Comparison of ENCODE assay signal across 10 cellular contexts in genomic region chr19:47777245-47778088, GRCh38. TPM values are rescaled to one million over a fixed set of nuclear protein-coding genes. Genes with fewer than 3 reads are reported as not detected.
A peak's percentile ranks its signal among the peaks of the same experiment; 100 is the strongest.
DNase-seq lines count a peak whose midpoint lies in the region; ATAC-seq, FAIRE-seq and TF ChIP-seq lines count a peak whose summit lies in the region.
"Not testable (repeated sequence)": the region's sequence is repeated elsewhere in the genome, so short reads cannot be mapped to it uniquely, and the experiment has no call there.
"Had no signal": no experiment of that assay in that cellular context is flagged by ENCODE, and none has a peak within 500 bp of the region (broad histone marks: within the 10 kb centered on the region; RNA-seq: fewer than 3 reads in every experiment).

No MANE protein-coding gene starts in this region.

- H3K9me2 ChIP-seq in GM23338 (ENCODE audit: insufficient read depth); OCI-LY1 (ENCODE audit: low read depth, low read length): not testable (repeated sequence)

- H3K4me1 ChIP-seq in A549 (peaks cover 16% of the 10 kb centered on the region), OCI-LY1 (ENCODE audit: insufficient read depth, low read length, severe bottlenecking) (peaks cover 12% of the 10 kb centered on the region), right atrium auricular region (peaks cover 0 to 41% of the 10 kb centered on the region in 2 donors), muscle layer of colon (ENCODE audit: insufficient read depth, low read length) (peaks cover 24% of the 10 kb centered on the region)
- H3K4me1 ChIP-seq in GM23338 (ENCODE audit: insufficient read depth), result not testable (repeated sequence)

- not testable (repeated sequence) for TF ChIP-seq CTCF in A549 (IDR thresholded peaks at IDR 0.05); GM23338 (conservative IDR thresholded peaks at IDR 0.05; ENCODE audit: low read depth in 2 of 2); OCI-LY1 (IDR thresholded peaks at IDR 0.05; ENCODE audit: low read length); right atrium auricular region (IDR thresholded peaks at IDR 0.05)

- not testable (repeated sequence) for H2AFZ ChIP-seq in GM23338; OCI-LY1 (ENCODE audit: low read length)

- peak overlapping the region; percentile 82; the same call in 1 of the 2 replicates for H3K9ac ChIP-seq in OCI-LY1 (ENCODE audit: low read length)
- H3K9ac ChIP-seq in muscle layer of colon (ENCODE audit: low read length), result not testable (repeated sequence)

- H3K4me1 Mint-ChIP-seq in GM23338, result peaks cover 20% of the 10 kb centered on the region
- H3K4me1 Mint-ChIP-seq in activated T-cell treated with anti-CD3 and anti-CD28 coated beads, Interleukin-2, amount 50 U/mL, for 4 hours (ENCODE audit: low read depth), result peaks cover 32% of the 10 kb centered on the region

- H4K20me1 ChIP-seq in GM23338 (replicated peaks; ENCODE audit: insufficient read depth), result peaks cover 10% of the 10 kb centered on the region
- H4K20me1 ChIP-seq in OCI-LY1 (ENCODE audit: insufficient read depth, low read length), result not testable (repeated sequence)

- POLR2A ChIA-PET in A549 (lab: Yijun Ruan, JAX), result interaction anchor here (0.6 to 0.7 kb wide), 2 partner anchors 13 to 32 kb away, joined by 3 read pairs; partner anchors contain the start of gene NOP53

- H3K4me3 ChIP-seq in A549 (peak overlapping the region; percentile 79), GM23338 (peak overlapping the region; percentile 98), OCI-LY1 (ENCODE audit: low read depth, low read length, poor library complexity, severe bottlenecking) (peak overlapping the region; percentile 83), right atrium auricular region (peak overlapping the region; percentile 92 to 96), muscle layer of colon (ENCODE audit: low read depth in 1 of 2, low read length in 2 of 2) (peak overlapping the region; percentile 93 to 94), skin epidermis (peak overlapping the region; percentile 80 to 96 (median 90))

- not testable (repeated sequence) for TF ChIP-seq EP300 in A549 (IDR thresholded peaks at IDR 0.05)

- TF ChIP-seq POLR2A in A549 (IDR thresholded peaks at IDR 0.05; ENCODE audit: low read length), result not testable (repeated sequence)

- not testable (repeated sequence) for FAIRE-seq in A549 (lab: Jason Lieb, UNC)

- peak overlapping the region; percentile 90 to 94 for H3K27ac ChIP-seq in A549
- peak overlapping the region; percentile 98 for H3K27ac ChIP-seq in GM23338 (ENCODE audit: low read depth)
- H3K27ac ChIP-seq in OCI-LY1 (ENCODE audit: low read depth, low read length, poor library complexity, severe bottlenecking), result not testable (repeated sequence)
- peak overlapping the region; percentile 100 for H3K27ac ChIP-seq in cingulate gyrus (ENCODE audit: low read depth, low read length)
- peak overlapping the region; percentile 99 for H3K27ac ChIP-seq in right atrium auricular region
- peak overlapping the region; percentile 89 for H3K27ac ChIP-seq in muscle layer of colon (ENCODE audit: low read depth, low read length)
- peak overlapping the region; percentile 87 to 100 (median 99) for H3K27ac ChIP-seq in skin epidermis

- peak overlapping the region; percentile 90 for H3K4me3 Mint-ChIP-seq in GM23338
- H3K4me3 Mint-ChIP-seq in activated T-cell treated with anti-CD3 and anti-CD28 coated beads, Interleukin-2, amount 50 U/mL, for 4 hours, result peak overlapping the region; percentile 95

- CTCF ChIA-PET in A549 (lab: Yijun Ruan, JAX), result interaction anchor here (0.9 to 4.8 kb wide), 5 partner anchors 10 to 349 kb away, joined by 3 to 26 read pairs (median 11); no protein-coding TSS in a partner anchor

- H3K36me3 Mint-ChIP-seq in GM23338 (ENCODE audit: low read depth), result peaks cover 33% of the 10 kb centered on the region
- not testable (repeated sequence) for H3K36me3 Mint-ChIP-seq in activated T-cell treated with anti-CD3 and anti-CD28 coated beads, Interleukin-2, amount 50 U/mL, for 4 hours (ENCODE audit: insufficient read depth)

- H3K27ac Mint-ChIP-seq in GM23338, result peak overlapping the region; percentile 98

- ATAC-seq in A549; GM23338; activated T-cell treated with anti-CD3 and anti-CD28 coated beads, Interleukin-2, amount 50 U/mL, for 4 hours: not testable (repeated sequence)

- TF ChIP-seq RAD21 in A549 (conservative IDR thresholded peaks at IDR 0.05 in 1 of 2, IDR thresholded peaks at IDR 0.05 in 1 of 2), result not testable (repeated sequence)

- H3K27me3 ChIP-seq in GM23338 (ENCODE audit: insufficient read depth); OCI-LY1 (ENCODE audit: insufficient read depth, low read length); right atrium auricular region; muscle layer of colon (ENCODE audit: control insufficient read depth in 1 of 2, insufficient read depth in 2 of 2, low read length in 2 of 2): not testable (repeated sequence)

- H3F3A ChIP-seq in GM23338 (replicated peaks; ENCODE audit: low read depth), result peaks cover 13% of the 10 kb centered on the region; the same call in 1 of the 2 replicates
- not testable (repeated sequence) for H3F3A ChIP-seq in OCI-LY1 (ENCODE audit: insufficient read depth, low read length)

- 62% methylated on average over 24 of the region's 24 CpGs for WGBS in A549 (ENCODE audit: missing lambda C conversion rate)

- H3K9me3 ChIP-seq in A549; OCI-LY1 (ENCODE audit: low read length); right atrium auricular region; muscle layer of colon (ENCODE audit: low read length): not testable (repeated sequence)

- peaks cover 11% of the 10 kb centered on the region; the same call in 1 of the 2 replicates for H3K36me3 ChIP-seq in GM23338 (ENCODE audit: insufficient read depth)
- peaks cover 15% of the 10 kb centered on the region; the same call in 1 of the 2 replicates for H3K36me3 ChIP-seq in OCI-LY1 (ENCODE audit: insufficient read depth, low read length)
- peaks cover 18% of the 10 kb centered on the region for H3K36me3 ChIP-seq in right atrium auricular region
- peaks cover 10% of the 10 kb centered on the region for H3K36me3 ChIP-seq in muscle layer of colon (ENCODE audit: insufficient read depth, low read length)

- peaks cover 32% of the 10 kb centered on the region for H3K79me2 ChIP-seq in GM23338 (replicated peaks; ENCODE audit: insufficient read depth)
- not testable (repeated sequence) for H3K79me2 ChIP-seq in OCI-LY1 (ENCODE audit: insufficient read depth, low read length)

- peak overlapping the region; percentile 90 for H3K4me2 ChIP-seq in A549
- peak overlapping the region; percentile 97 for H3K4me2 ChIP-seq in GM23338
- H3K4me2 ChIP-seq in OCI-LY1 (ENCODE audit: low read length), result peak overlapping the region; percentile 85

- not testable (repeated sequence) for H3K9me3 Mint-ChIP-seq in GM23338; activated T-cell treated with anti-CD3 and anti-CD28 coated beads, Interleukin-2, amount 50 U/mL, for 4 hours

- DNase-seq in A549 (ENCODE audit: low read depth in 1 of 2, low spot score in 1 of 2); GM23338 (ENCODE audit: low spot score); activated T-cell treated with anti-CD3 and anti-CD28 coated beads, Interleukin-2, amount 50 U/mL, for 4 hours; right atrium auricular region (ENCODE audit: low spot score): not testable (repeated sequence)

- peaks cover 25% of the 10 kb centered on the region for H3K27me3 Mint-ChIP-seq in GM23338 (ENCODE audit: insufficient read depth, low read depth, poor library complexity)
- H3K27me3 Mint-ChIP-seq in activated T-cell treated with anti-CD3 and anti-CD28 coated beads, Interleukin-2, amount 50 U/mL, for 4 hours (ENCODE audit: low read depth), result not testable (repeated sequence)

RNA-seq across cellular contexts. Expression of gene SELENOW, which starts 1.0 kb away (rescaled TPM):
- 114 and 157 TPM in 2 replicates for polyA plus RNA-seq in A549 (2011; rRNA removed)
- 206 and 214 TPM in 2 replicates for polyA plus RNA-seq in A549 (2012; cell fraction: cytosol; rRNA removed)
- polyA plus RNA-seq in A549 (2012; cell fraction: nucleus; rRNA removed), result 110 and 135 TPM in 2 replicates
- polyA plus RNA-seq in A549 (2017; fragmentation: RNase III; extraction: RNeasy Plus Mini Kit Qiagen cat#74134 plus additional on column Dnase treatment), result 145 to 155 TPM (median 152 TPM) in 3 replicates
- 32.1 and 48.1 TPM in 2 replicates for polyA minus RNA-seq in A549 (2011; rRNA and poly(A)+ RNA removed)
- 524 and 558 TPM in 2 replicates for total RNA-seq in GM23338 (2014; rRNA removed; shearing (Covaris generic))
- polyA plus RNA-seq in GM23338 (2016; fragmentation: Nextera tagmentation; extraction: Ambion mirVana), result 811 and 820 TPM in 2 replicates
- 10 to 100 TPM; 57.7 to 68.0 (median 62.5) TPM for total RNA-seq in activated T-cell treated with anti-CD3 and anti-CD28 coated beads, Interleukin-2, amount 50 U/mL, for 4 hours
- total RNA-seq in right atrium auricular region, result 1,000 to 10,000 TPM; 1,458 to 1,507 TPM

RNA-seq across cellular contexts. Expression of gene TPRX1, which starts 26.9 kb away (rescaled TPM):
- polyA plus RNA-seq in A549 (2011; rRNA removed) (not detected in 2 replicates), A549 (2017; fragmentation: RNase III; extraction: RNeasy Plus Mini Kit Qiagen cat#74134 plus additional on column Dnase treatment) (0.04 TPM in 1 of 3 replicates, not detected in the others), GM23338 (2016; fragmentation: Nextera tagmentation; extraction: Ambion mirVana) (0.14 TPM in 1 of 2 replicates, not detected in the other)
- polyA plus RNA-seq in A549 (2012; cell fraction: cytosol; rRNA removed), result 0.03 TPM in 1 of 2 replicates, not detected in the other
- polyA plus RNA-seq in A549 (2012; cell fraction: nucleus; rRNA removed), result not detected in 2 replicates
- not detected in 2 replicates for polyA minus RNA-seq in A549 (2011; rRNA and poly(A)+ RNA removed)
- total RNA-seq in GM23338 (2014; rRNA removed; shearing (Covaris generic)), result 0.19 and 0.28 TPM in 2 replicates
- not detected for total RNA-seq in activated T-cell treated with anti-CD3 and anti-CD28 coated beads, Interleukin-2, amount 50 U/mL, for 4 hours
- total RNA-seq in right atrium auricular region, result not detected
- total RNA-seq: A172, cardiac septum had no signal

RNA-seq across cellular contexts. Expression of gene NOP53, which starts 32.1 kb away (rescaled TPM):
- polyA plus RNA-seq in A549 (2011; rRNA removed) (169 and 182 TPM in 2 replicates), A549 (2017; fragmentation: RNase III; extraction: RNeasy Plus Mini Kit Qiagen cat#74134 plus additional on column Dnase treatment) (134 to 153 TPM (median 135 TPM) in 3 replicates), GM23338 (2016; fragmentation: Nextera tagmentation; extraction: Ambion mirVana) (192 and 211 TPM in 2 replicates)
- polyA plus RNA-seq in A549 (2012; cell fraction: cytosol; rRNA removed), result 198 and 215 TPM in 2 replicates
- 223 and 230 TPM in 2 replicates for polyA plus RNA-seq in A549 (2012; cell fraction: nucleus; rRNA removed)
- 109 and 128 TPM in 2 replicates for polyA minus RNA-seq in A549 (2011; rRNA and poly(A)+ RNA removed)
- total RNA-seq in GM23338 (2014; rRNA removed; shearing (Covaris generic)), result 151 and 167 TPM in 2 replicates
- 100 to 1,000 TPM; 260 to 295 (median 277) TPM for total RNA-seq in activated T-cell treated with anti-CD3 and anti-CD28 coated beads, Interleukin-2, amount 50 U/mL, for 4 hours
- 100 to 1,000 TPM; 143 to 243 TPM for total RNA-seq in right atrium auricular region

RNA-seq across cellular contexts. Expression of gene CRX, which starts 44.3 kb away (rescaled TPM):
- polyA plus RNA-seq in A549 (2011; rRNA removed) (not detected in 2 replicates), A549 (2017; fragmentation: RNase III; extraction: RNeasy Plus Mini Kit Qiagen cat#74134 plus additional on column Dnase treatment) (not detected in 3 replicates), GM23338 (2016; fragmentation: Nextera tagmentation; extraction: Ambion mirVana) (0.07 and 0.15 TPM in 2 replicates)
- polyA plus RNA-seq in A549 (2012; cell fraction: cytosol; rRNA removed), result not detected in 2 replicates
- polyA plus RNA-seq in A549 (2012; cell fraction: nucleus; rRNA removed), result not detected in 2 replicates
- not detected in 2 replicates for polyA minus RNA-seq in A549 (2011; rRNA and poly(A)+ RNA removed)
- not detected in 2 replicates for total RNA-seq in GM23338 (2014; rRNA removed; shearing (Covaris generic))
- total RNA-seq in activated T-cell treated with anti-CD3 and anti-CD28 coated beads, Interleukin-2, amount 50 U/mL, for 4 hours, result not detected
- total RNA-seq in right atrium auricular region, result not detected
- total RNA-seq: A172, cardiac septum had no signal
